1 cellular context compared by ENCODE assay signal in genomic region chr10:124707546-124707945, GRCh38.
TF ChIP-seq lines count a peak whose summit lies in the region.

No MANE protein-coding gene starts in this region.

TF ChIP-seq in SK-N-SH, 30 proteins besides CTCF, POLR2A, EP300 and RAD21 (continued from another document):
- TF ChIP-seq PBX3 (IDR thresholded peaks at IDR 0.05) (no peak), MAX (IDR thresholded peaks at IDR 0.05; ENCODE audit: low read depth) (no peak), MXI1 (IDR thresholded peaks at IDR 0.05; ENCODE audit: low read depth, low read length) (no peak), TAF1 (IDR thresholded peaks at IDR 0.05; ENCODE audit: borderline replicate concordance, low read depth, low read length) (no peak), JUND (IDR thresholded peaks at IDR 0.05) (no peak), YY1 (IDR thresholded peaks at IDR 0.05; ENCODE audit: low read depth) (no peak), RCOR1 (IDR thresholded peaks at IDR 0.05; ENCODE audit: low read length) (no peak)
TF ChIP-seq in SK-N-SH: peak in this region for 0.
